30 cellular contexts compared by ENCODE assay signal in genomic region chr19:36748431-36749275, GRCh38. TPM values are rescaled to one million over a fixed set of nuclear protein-coding genes. Genes with fewer than 3 reads are reported as not detected.
A peak's percentile ranks its signal among the peaks of the same experiment; 100 is the strongest.
DNase-seq lines count a peak whose midpoint lies in the region; FAIRE-seq and TF ChIP-seq lines count a peak whose summit lies in the region.
"Had no signal": no experiment of that assay in that cellular context is flagged by ENCODE, and none has a peak within 500 bp of the region (broad histone marks: within the 10 kb centered on the region; RNA-seq: fewer than 3 reads in every experiment).

No MANE protein-coding gene starts in this region.

- no peak overlapping the region for H2BK15ac ChIP-seq in mesendoderm (replicated peaks; ENCODE audit: low read depth)

- no peak overlapping the region for H3K56ac ChIP-seq in mesendoderm (ENCODE audit: low read length)

- POLR2A ChIA-PET in HEK293 (lab: Yijun Ruan, JAX), result no interaction called here

- peaks cover 100% of the 10 kb centered on the region for H3K9me3 ChIP-seq in BLaER1
- peaks cover 77% of the 10 kb centered on the region for H3K9me3 ChIP-seq in HEK293 (ENCODE audit: control insufficient read depth, insufficient read depth, low read depth, low read length)

- H3K36me3 ChIP-seq in BLaER1 (peaks cover 100% of the 10 kb centered on the region), HEK293 (ENCODE audit: control insufficient read depth in 2 of 2, insufficient read depth in 1 of 2, low read length in 2 of 2) (peaks cover 81 to 89% of the 10 kb centered on the region in 2 experiments), mesendoderm (ENCODE audit: control insufficient read depth, insufficient read depth, low read length) (peaks cover 37% of the 10 kb centered on the region)

- no peak overlapping the region for H4K5ac ChIP-seq in mesendoderm (ENCODE audit: low read length)

- no peak for TF ChIP-seq CTCF in HEK293 (tag by site-specific recombination; IDR thresholded peaks at IDR 0.05)
- TF ChIP-seq CTCF in coronary artery (IDR thresholded peaks at IDR 0.05), result no peak

- WGBS in mesendoderm (ENCODE audit: extremely low coverage, insufficient coverage, low lambda C conversion rate), result no CpG with 5 or more reads among the region's 10 CpGs

- no peak overlapping the region for H3K23ac ChIP-seq in mesendoderm (ENCODE audit: low read length)

- peaks cover 2% of the 10 kb centered on the region for H3K79me1 ChIP-seq in mesendoderm (ENCODE audit: low read length)

- DNase-seq in coronary artery (ENCODE audit: low spot score) (no peak), mesendoderm (peak; percentile 47), NCI-H187 (lab: John Stamatoyannopoulos, UW) (no peak), GM19239 (ENCODE audit: insufficient read length, low spot score) (no peak), NCI-H2107 treated with DMSO at 0.1 percent for 48 hours (lab: John Stamatoyannopoulos, UW; ENCODE audit: unreplicated experiment) (no peak)
- DNase-seq in stimulated activated CD4-positive, alpha-beta T cell treated with anti-CD3 and anti-CD28 coated beads, Interleukin-15, amount 100 ng/mL, for 24 hours, result no peak
- DNase-seq: activated B cell treated with CpG ODN at 0.5 μM for 24 hours; activated CD4-positive, alpha-beta T cell treated with anti-CD3 and anti-CD28 coated beads, Interleukin-2, amount 10 ng/mL, durations not matched to agents 7 days and 5 days; activated CD8-positive, alpha-beta memory T cell treated with anti-CD3 and anti-CD28 coated beads, Interleukin-2, amount 10 ng/mL, durations not matched to agents 7 days and 5 days; activated T-cell treated with anti-CD3 and anti-CD28 coated beads, Interleukin-2, amount 50 U/mL, for 48 hours; AML-193; EL; foreskin melanocyte; heart right ventricle; KBM-7; left colon; NCI-H1092 treated with DMSO at 0.1 percent for 48 hours; NCI-H1694 treated with DMSO at 0.1 percent for 48 hours; NCI-H524 treated with DMSO at 0.1 percent for 48 hours; PC-3; SK-N-SH; spleen; stimulated activated CD8-positive, alpha-beta memory T cell treated with anti-CD3 and anti-CD28 coated beads, Interleukin-4, amount 100 ng/mL, for 48 hours; stimulated activated naive CD8-positive, alpha-beta T cell treated with anti-CD3 and anti-CD28 coated beads, Interleukin-15, amount 100 ng/mL, for 72 hours; tibial artery had no signal

- no peak overlapping the region for H3K18ac ChIP-seq in mesendoderm (ENCODE audit: low read length)

- FAIRE-seq in GM19239 (lab: Jason Lieb, UNC), result no peak
- FAIRE-seq: A204.1 had no signal

- H3K27me3 ChIP-seq in BLaER1 (no peaks in the 10 kb centered on the region; the same call in 1 of the 2 replicates), mesendoderm (ENCODE audit: insufficient read depth, low read length, poor library complexity) (no peaks in the 10 kb centered on the region)
- H3K27me3 ChIP-seq: heart right ventricle, right atrium auricular region, spleen, tibial artery had no signal

- CTCF ChIA-PET in HEK293 (lab: Yijun Ruan, JAX), result no interaction called here

- H3K4me1 ChIP-seq in BLaER1 (no peaks in the 10 kb centered on the region), HEK293 (ENCODE audit: control insufficient read depth, insufficient read depth, low read length) (no peaks in the 10 kb centered on the region), mesendoderm (ENCODE audit: control insufficient read depth, low read depth, low read length) (no peaks in the 10 kb centered on the region)
- H3K4me1 ChIP-seq: heart right ventricle, right atrium auricular region, spleen, tibial artery had no signal

- H4K20me1 ChIP-seq in BLaER1, result no peaks in the 10 kb centered on the region

- no peak overlapping the region for H2BK120ac ChIP-seq in mesendoderm (ENCODE audit: low read depth, low read length)

- H3K27ac ChIP-seq in BLaER1 (no peak overlapping the region), HEK293 (ENCODE audit: extremely low read depth, low read depth, low read length) (no peak overlapping the region), coronary artery (no peak overlapping the region), mesendoderm (ENCODE audit: low read depth, low read length) (no peak overlapping the region)
- H3K27ac ChIP-seq: heart right ventricle, right atrium auricular region, spleen, tibial artery had no signal

- no peak overlapping the region for H3K4ac ChIP-seq in mesendoderm (ENCODE audit: low read depth, low read length)

- H3K4me3 ChIP-seq in BLaER1 (peak overlapping the region; percentile 38), HEK293 (ENCODE audit: low read depth, low read length) (no peak overlapping the region), coronary artery (peak overlapping the region; percentile 43), mesendoderm (ENCODE audit: low read length) (peak overlapping the region; percentile 50)
- H3K4me3 ChIP-seq: GM12878, heart right ventricle, right atrium auricular region, tibial artery had no signal

- H3K9ac ChIP-seq in BLaER1, result no peak overlapping the region
- H3K9ac ChIP-seq in mesendoderm (ENCODE audit: low read length), result no peak overlapping the region
- H3K9ac ChIP-seq: SK-N-SH had no signal

- no peak overlapping the region for H2BK5ac ChIP-seq in mesendoderm (ENCODE audit: low read length)

- H2AK5ac ChIP-seq in mesendoderm (ENCODE audit: low read length), result no peak overlapping the region

- no peak overlapping the region for H3K4me2 ChIP-seq in BLaER1
- H3K4me2 ChIP-seq in mesendoderm (ENCODE audit: low read length), result no peak overlapping the region
- H3K4me2 ChIP-seq: SK-N-SH had no signal

- no peak overlapping the region for H4K8ac ChIP-seq in mesendoderm (ENCODE audit: low read depth, low read length)

- no peaks in the 10 kb centered on the region for H3K79me2 ChIP-seq in mesendoderm (ENCODE audit: control insufficient read depth, insufficient read depth, low read length)

TF ChIP-seq in HEK293, 187 proteins besides CTCF, POLR2A, EP300 and RAD21:
- peak; percentile 94 for TF ChIP-seq ZNF18 (tag by site-specific recombination; IDR thresholded peaks at IDR 0.05)
- TF ChIP-seq GLIS2 (tag by site-specific recombination; IDR thresholded peaks at IDR 0.05), result no peak
- TF ChIP-seq ZNF239 (tag by site-specific recombination; IDR thresholded peaks at IDR 0.05), result no peak
- TF ChIP-seq SETDB1 (IDR thresholded peaks at IDR 0.05; ENCODE audit: insufficient read length, low read length), result peak; percentile 89
- TF ChIP-seq ZNF266 (tag by site-specific recombination; IDR thresholded peaks at IDR 0.05; ENCODE audit: low read depth), result no peak
- TF ChIP-seq ZNF776 (tag by site-specific recombination; IDR thresholded peaks at IDR 0.05; ENCODE audit: borderline replicate concordance), result no peak
- TF ChIP-seq ZNF274 (IDR thresholded peaks at IDR 0.05; ENCODE audit: low read length), result peak; percentile 47
- peak; percentile 83; the same call in 1 of the 2 replicates for TF ChIP-seq ZNF274 (tag by site-specific recombination; IDR thresholded peaks at IDR 0.05; ENCODE audit: borderline replicate concordance)
- TF ChIP-seq ZNF501 (tag by site-specific recombination; IDR thresholded peaks at IDR 0.05), result no peak
- no peak for TF ChIP-seq ZNF404 (tag by site-specific recombination; IDR thresholded peaks at IDR 0.05)
- 0 out of 2 replicates have a peak, but pooled peaks have one; percentile 17 for TF ChIP-seq ZNF610 (tag by site-specific recombination; IDR thresholded peaks at IDR 0.05; ENCODE audit: borderline replicate concordance)
- TF ChIP-seq ZNF366 (tag by site-specific recombination; conservative IDR thresholded peaks at IDR 0.05), result no peak
- TF ChIP-seq ZNF623 (tag by site-specific recombination; IDR thresholded peaks at IDR 0.05), result no peak
- peak; percentile 91 for TF ChIP-seq TRIM28 (IDR thresholded peaks at IDR 0.05; ENCODE audit: borderline replicate concordance, low read length)
- no peak for TF ChIP-seq ZNF292 (tag by site-specific recombination; IDR thresholded peaks at IDR 0.05; ENCODE audit: borderline replicate concordance, low read depth)
- TF ChIP-seq ZNF670 (tag by site-specific recombination; IDR thresholded peaks at IDR 0.05; ENCODE audit: low read depth), result no peak
TF ChIP-seq in HEK293: peak in this region for 5.

RNA-seq across cellular contexts. Expression of gene ZNF850, which starts 24.0 kb away (rescaled TPM):
- polyA plus RNA-seq in mesendoderm (2013, experiment 1 of 2), result 15.3 TPM
- 14.8 TPM for polyA plus RNA-seq in mesendoderm (2013, experiment 2 of 2)
